In genomic region chr17:40541060-40541872, GRCh38 we compare ENCODE assay signal across 8 cellular contexts. TPM values are rescaled to one million over a fixed set of nuclear protein-coding genes. Genes with fewer than 3 reads are reported as not detected.
DNase-seq lines count a peak whose midpoint lies in the region; ATAC-seq and TF ChIP-seq lines count a peak whose summit lies in the region.

No MANE protein-coding gene starts in this region.

- peaks cover 42% of the 10 kb centered on the region for H3K4me1 ChIP-seq in osteoblast (ENCODE audit: insufficient read depth, low read length)

- H3K9me3 ChIP-seq in osteoblast (ENCODE audit: low read depth, low read length), result no peaks in the 10 kb centered on the region

- in situ Hi-C loops in brain microvascular endothelial cell (cut with HindIII; ENCODE audit: low pct_ligation_motif_present, low sequenced_read_pairs), result loop anchor here (25.0 kb wide), 2 partner anchors 129 to 229 kb away; partner anchors contain the start of genes RARA and TOP2A

- H3K27ac ChIP-seq in brain microvascular endothelial cell (peak overlapping the region; percentile 94), osteoblast (ENCODE audit: low read depth, low read length) (peak overlapping the region; percentile 99)

- H2AFZ ChIP-seq in osteoblast (ENCODE audit: low read length), result no peak overlapping the region

- H4K20me1 ChIP-seq in osteoblast (ENCODE audit: insufficient read depth, low read length), result no peaks in the 10 kb centered on the region

- no peak overlapping the region for H3K4me3 ChIP-seq in brain microvascular endothelial cell (ENCODE audit: low read depth, low read length)
- H3K4me3 ChIP-seq in osteoblast (ENCODE audit: insufficient read depth, low read length), result no peak overlapping the region

- no peaks in the 10 kb centered on the region for H3K79me2 ChIP-seq in osteoblast (ENCODE audit: insufficient read depth, low read length)

- peak in 2 of 3 donors; percentile 59 to 67 for DNase-seq in stimulated activated CD4-positive, alpha-beta T cell treated with anti-CD3 and anti-CD28 coated beads, Interleukin-12 subunit alpha, Interleukin-12 subunit beta, amount 100 ng/mL, for 48 hours (ENCODE audit: low read depth in 2 of 3, low spot score in 1 of 3)
- DNase-seq in stimulated activated CD4-positive, alpha-beta T cell treated with anti-CD3 and anti-CD28 coated beads, Interleukin-12 subunit alpha, Interleukin-12 subunit beta, amount 100 ng/mL, for 4 hours, result no peak
- no peak for DNase-seq in brain microvascular endothelial cell
- DNase-seq in osteoblast (ENCODE audit: insufficient read length, low spot score, missing footprints), result no peak
- DNase-seq in NCI-H526 (lab: John Stamatoyannopoulos, UW), result no peak
- no peak for DNase-seq in NCI-H146 (lab: John Stamatoyannopoulos, UW)
- no peak for DNase-seq in cerebellum (ENCODE audit: low spot score)

- TF ChIP-seq CTCF in brain microvascular endothelial cell (IDR thresholded peaks at IDR 0.05; ENCODE audit: low read depth, low read length, missing control alignments), result no peak
- TF ChIP-seq CTCF in osteoblast (IDR thresholded peaks at IDR 0.05; ENCODE audit: extremely low read depth, low read depth, low read length), result no peak

- H3K4me2 ChIP-seq in osteoblast (ENCODE audit: insufficient read depth, low read length), result no peak overlapping the region

- ATAC-seq in GM19324 (IDR thresholded peaks at IDR 0.05; ENCODE audit: low FRiP score, unreplicated experiment), result no peak

- H3K27me3 ChIP-seq in brain microvascular endothelial cell (replicated peaks), result no peaks in the 10 kb centered on the region
- no peaks in the 10 kb centered on the region for H3K27me3 ChIP-seq in osteoblast (ENCODE audit: insufficient read depth, low read length)

- H3K36me3 ChIP-seq in brain microvascular endothelial cell (replicated peaks) (no peaks in the 10 kb centered on the region), osteoblast (ENCODE audit: insufficient read depth, low read length) (no peaks in the 10 kb centered on the region)

RNA-seq across cellular contexts. Expression of gene CCR7, which starts 24.0 kb away (rescaled TPM):
- not detected in 2 replicates for total RNA-seq in osteoblast
- total RNA-seq in cerebellum, result not detected

RNA-seq across cellular contexts. Expression of gene TNS4, which starts 39.8 kb away (rescaled TPM):
- total RNA-seq in osteoblast, result under 0.01 and 0.29 TPM in 2 replicates
- total RNA-seq in cerebellum, result not detected

Comparison
In these comparisons a context has a peak if more than half of its experiments do, and no peak if none do; other contexts are left out.
1. DNase-seq: peak in stimulated activated CD4-positive, alpha-beta T cell treated with anti-CD3 and anti-CD28 coated beads, Interleukin-12 subunit alpha, Interleukin-12 subunit beta, amount 100 ng/mL, for 48 hours (2 of 3); none in stimulated activated CD4-positive, alpha-beta T cell treated with anti-CD3 and anti-CD28 coated beads, Interleukin-12 subunit alpha, Interleukin-12 subunit beta, amount 100 ng/mL, for 4 hours (single experiment), brain microvascular endothelial cell (single experiment), osteoblast (single experiment), NCI-H526 (0 of 2), NCI-H146 (single experiment) and cerebellum (single experiment).